In genomic region chr14:54854181-54854580, GRCh38 we compare ENCODE assay signal across 21 cellular contexts. TPM values are rescaled to one million over a fixed set of nuclear protein-coding genes. Genes with fewer than 3 reads are reported as not detected.
A peak's percentile ranks its signal among the peaks of the same experiment; 100 is the strongest.
DNase-seq lines count a peak whose midpoint lies in the region; ATAC-seq, FAIRE-seq and TF ChIP-seq lines count a peak whose summit lies in the region.
"Had no signal": no experiment of that assay in that cellular context is flagged by ENCODE, and none has a peak within 500 bp of the region (broad histone marks: within the 10 kb centered on the region; RNA-seq: fewer than 3 reads in every experiment).

No MANE protein-coding gene starts in this region.

- ATAC-seq in HG02852 (IDR thresholded peaks at IDR 0.05; ENCODE audit: unreplicated experiment) (peak; percentile 69), GM21390 (IDR thresholded peaks at IDR 0.05; ENCODE audit: unreplicated experiment) (no peak)
- no peak for ATAC-seq in central memory CD8-positive, alpha-beta T cell (replicated peaks; ENCODE audit: extremely low read depth, poor library complexity, severe bottlenecking)
- ATAC-seq in stimulated activated memory B cell treated with anti-CD40 and anti-IgM and Interleukin-4, amounts not matched to agents 10 μg/mL and 1 μg/mL and 100 μg/mL, for 72 hours: no peak
- ATAC-seq: activated CD4-positive, alpha-beta T cell treated with anti-CD3 and anti-CD28 coated beads for 36 hours; activated T-cell treated with anti-CD3 and anti-CD28 coated beads, Interleukin-2, amount 50 U/mL, for 4 hours had no signal

- H3K9me3 ChIP-seq in kidney (ENCODE audit: control insufficient read depth in 1 of 2, low read length in 2 of 2): no peaks in the 10 kb centered on the region
- H3K9me3 ChIP-seq: ascending aorta, Peyer's patch had no signal

- intact Hi-C loops in kidney (cut with DNase I): no loop called here

- H3K36me3 Mint-ChIP-seq in activated CD4-positive, alpha-beta T cell treated with anti-CD3 and anti-CD28 coated beads, Interleukin-2, amount 10 ng/mL, durations not matched to agents 7 days and 5 days (ENCODE audit: low read depth): peaks cover 30% of the 10 kb centered on the region
- peaks cover 15% of the 10 kb centered on the region for H3K36me3 Mint-ChIP-seq in central memory CD8-positive, alpha-beta T cell (ENCODE audit: insufficient read depth)
- H3K36me3 Mint-ChIP-seq in stimulated activated memory B cell treated with anti-CD40 and anti-IgM and Interleukin-4, amounts not matched to agents 10 μg/mL and 1 μg/mL and 100 μg/mL, for 72 hours: peaks cover 5% of the 10 kb centered on the region

- no peak overlapping the region for H3K27ac ChIP-seq in kidney (ENCODE audit: low read depth in 2 of 2, low read length in 2 of 2)
- H3K27ac ChIP-seq: ascending aorta, dorsolateral prefrontal cortex, Peyer's patch had no signal

- H3K9ac ChIP-seq in kidney (ENCODE audit: low read length in 2 of 2): no peak overlapping the region

- no peak for TF ChIP-seq CTCF in kidney (IDR thresholded peaks at IDR 0.05; ENCODE audit: borderline replicate concordance, extremely low read depth, insufficient read depth)

- no peaks in the 10 kb centered on the region for H3K4me1 ChIP-seq in kidney (ENCODE audit: control insufficient read depth in 1 of 2, insufficient read depth in 1 of 2, low read depth in 1 of 2, low read length in 2 of 2)
- H3K4me1 ChIP-seq: Peyer's patch had no signal

- no peaks in the 10 kb centered on the region for H3K9me3 Mint-ChIP-seq in activated CD4-positive, alpha-beta T cell treated with anti-CD3 and anti-CD28 coated beads, Interleukin-2, amount 10 ng/mL, durations not matched to agents 7 days and 5 days
- no peaks in the 10 kb centered on the region for H3K9me3 Mint-ChIP-seq in central memory CD8-positive, alpha-beta T cell
- no peaks in the 10 kb centered on the region for H3K9me3 Mint-ChIP-seq in stimulated activated memory B cell treated with anti-CD40 and anti-IgM and Interleukin-4, amounts not matched to agents 10 μg/mL and 1 μg/mL and 100 μg/mL, for 72 hours
- H3K9me3 Mint-ChIP-seq: activated T-cell treated with anti-CD3 and anti-CD28 coated beads, Interleukin-2, amount 50 U/mL, for 4 hours had no signal

- no peak overlapping the region for H3K4me3 Mint-ChIP-seq in activated CD4-positive, alpha-beta T cell treated with anti-CD3 and anti-CD28 coated beads, Interleukin-2, amount 10 ng/mL, durations not matched to agents 7 days and 5 days
- H3K4me3 Mint-ChIP-seq in central memory CD8-positive, alpha-beta T cell: no peak overlapping the region
- H3K4me3 Mint-ChIP-seq in stimulated activated memory B cell treated with anti-CD40 and anti-IgM and Interleukin-4, amounts not matched to agents 10 μg/mL and 1 μg/mL and 100 μg/mL, for 72 hours: peak overlapping the region; percentile 52
- H3K4me3 Mint-ChIP-seq: activated CD4-positive, alpha-beta T cell treated with anti-CD3 and anti-CD28 coated beads for 36 hours; activated T-cell treated with anti-CD3 and anti-CD28 coated beads, Interleukin-2, amount 50 U/mL, for 4 hours had no signal

- POLR2A ChIA-PET in activated CD4-positive, alpha-beta T cell treated with anti-CD3 and anti-CD28 coated beads, Interleukin-2, amount 10 ng/mL, durations not matched to agents 7 days and 5 days (lab: Charles Lee): interaction anchor here (0.6 kb wide), 1 partner anchor 300 kb away, joined by 3 read pairs; no protein-coding TSS in a partner anchor

- DNase-seq in activated CD4-positive, alpha-beta T cell treated with anti-CD3 and anti-CD28 coated beads, Interleukin-2, amount 10 ng/mL, durations not matched to agents 7 days and 5 days: no peak
- no peak for DNase-seq in activated CD4-positive, alpha-beta T cell treated with anti-CD3 and anti-CD28 coated beads, Interleukin-2, amount 50 U/mL, for 1 hour
- DNase-seq in central memory CD8-positive, alpha-beta T cell (ENCODE audit: low spot score in 2 of 2): no peak
- no peak for DNase-seq in kidney
- no peak for DNase-seq in NCI-H1930 (lab: John Stamatoyannopoulos, UW)
- DNase-seq: 8988T; activated CD4-positive, alpha-beta T cell treated with anti-CD3 and anti-CD28 coated beads for 36 hours; activated T-cell treated with anti-CD3 and anti-CD28 coated beads, Interleukin-2, amount 50 U/mL, for 4 hours; dorsolateral prefrontal cortex; GF-D8; NCI-H1092; NCI-H510A treated with DMSO at 0.1 percent for 48 hours; Peyer's patch; stimulated activated CD4-positive, alpha-beta T cell treated with anti-CD3 and anti-CD28 coated beads, Interleukin-15, amount 100 ng/mL, for 24 hours; T-helper 1 cell had no signal

- peaks cover 26% of the 10 kb centered on the region for H3K4me1 Mint-ChIP-seq in activated CD4-positive, alpha-beta T cell treated with anti-CD3 and anti-CD28 coated beads, Interleukin-2, amount 10 ng/mL, durations not matched to agents 7 days and 5 days
- H3K4me1 Mint-ChIP-seq in central memory CD8-positive, alpha-beta T cell: peaks cover 21% of the 10 kb centered on the region
- H3K4me1 Mint-ChIP-seq in stimulated activated memory B cell treated with anti-CD40 and anti-IgM and Interleukin-4, amounts not matched to agents 10 μg/mL and 1 μg/mL and 100 μg/mL, for 72 hours: peaks cover 43% of the 10 kb centered on the region

- no peak for FAIRE-seq in kidney (lab: Jason Lieb, UNC)
- FAIRE-seq: H54 had no signal

- no peaks in the 10 kb centered on the region for H3K36me3 ChIP-seq in kidney (ENCODE audit: control insufficient read depth in 1 of 2, insufficient read depth in 2 of 2, low read length in 2 of 2)
- H3K36me3 ChIP-seq: ascending aorta had no signal

- no peak overlapping the region for H3K4me3 ChIP-seq in kidney (ENCODE audit: low read length in 2 of 2)
- H3K4me3 ChIP-seq: ascending aorta, dorsolateral prefrontal cortex, Peyer's patch had no signal

- CTCF ChIA-PET in activated CD4-positive, alpha-beta T cell treated with anti-CD3 and anti-CD28 coated beads, Interleukin-2, amount 10 ng/mL, durations not matched to agents 7 days and 5 days (lab: Charles Lee): interaction anchor here (0.8 to 1.5 kb wide), 2 partner anchors 35 to 40 kb away, joined by 3 read pairs; no protein-coding TSS in a partner anchor

- H3K27ac Mint-ChIP-seq in activated CD4-positive, alpha-beta T cell treated with anti-CD3 and anti-CD28 coated beads, Interleukin-2, amount 10 ng/mL, durations not matched to agents 7 days and 5 days: peak overlapping the region; percentile 15
- H3K27ac Mint-ChIP-seq in central memory CD8-positive, alpha-beta T cell (ENCODE audit: low read depth): peak overlapping the region; percentile 83
- peak overlapping the region; percentile 85 for H3K27ac Mint-ChIP-seq in stimulated activated memory B cell treated with anti-CD40 and anti-IgM and Interleukin-4, amounts not matched to agents 10 μg/mL and 1 μg/mL and 100 μg/mL, for 72 hours
- H3K27ac Mint-ChIP-seq: activated CD4-positive, alpha-beta T cell treated with anti-CD3 and anti-CD28 coated beads for 36 hours; progenitor cell of endocrine pancreas had no signal

- H3K27me3 Mint-ChIP-seq in activated CD4-positive, alpha-beta T cell treated with anti-CD3 and anti-CD28 coated beads, Interleukin-2, amount 10 ng/mL, durations not matched to agents 7 days and 5 days: no peaks in the 10 kb centered on the region
- H3K27me3 Mint-ChIP-seq in central memory CD8-positive, alpha-beta T cell: no peaks in the 10 kb centered on the region
- H3K27me3 Mint-ChIP-seq in stimulated activated memory B cell treated with anti-CD40 and anti-IgM and Interleukin-4, amounts not matched to agents 10 μg/mL and 1 μg/mL and 100 μg/mL, for 72 hours: no peaks in the 10 kb centered on the region
- H3K27me3 Mint-ChIP-seq: activated CD4-positive, alpha-beta T cell treated with anti-CD3 and anti-CD28 coated beads for 36 hours; progenitor cell of endocrine pancreas had no signal

RNA-seq across cellular contexts. Expression of gene GCH1, which starts 48.4 kb away (rescaled TPM):
- 10 to 100 TPM; 54.8 to 55.1 TPM for total RNA-seq in activated CD4-positive, alpha-beta T cell treated with anti-CD3 and anti-CD28 coated beads, Interleukin-2, amount 10 ng/mL, durations not matched to agents 7 days and 5 days
- total RNA-seq in kidney: 9.2 TPM
- 12.3 TPM for polyA plus RNA-seq in kidney (ENCODE audit: insufficient read depth, low read depth, low replicate concordance)

Comparison
In these comparisons a context has a peak if more than half of its experiments do, and no peak if none do; other contexts are left out.
1. H3K27ac Mint-ChIP-seq: peak in every context shown above with its lines; median percentile 85 in stimulated activated memory B cell treated with anti-CD40 and anti-IgM and Interleukin-4, amounts not matched to agents 10 μg/mL and 1 μg/mL and 100 μg/mL, for 72 hours; 83 in central memory CD8-positive, alpha-beta T cell; 15 in activated CD4-positive, alpha-beta T cell treated with anti-CD3 and anti-CD28 coated beads, Interleukin-2, amount 10 ng/mL, durations not matched to agents 7 days and 5 days.